In genomic region chr14:96039633-96040311, GRCh38 we compare ENCODE assay signal across 1 cellular context.
A peak's percentile ranks its signal among the peaks of the same experiment; 100 is the strongest.
TF ChIP-seq lines count a peak whose summit lies in the region.

No MANE protein-coding gene starts in this region.

TF ChIP-seq in HepG2, 621 proteins besides CTCF, POLR2A, EP300 and RAD21 (continued from another document and continues in another):
- TF ChIP-seq PCBP1 (IDR thresholded peaks at IDR 0.05; ENCODE audit: borderline replicate concordance, low read depth, low read length) (0 out of 2 replicates have a peak, but pooled peaks have one; percentile 33), SRSF4 (IDR thresholded peaks at IDR 0.05; ENCODE audit: low read depth, low read length, poor library complexity, severe bottlenecking) (no peak), PTBP1 (IDR thresholded peaks at IDR 0.05; ENCODE audit: low read depth, low read length, poor library complexity, severe bottlenecking) (no peak), ZNF777 (CRISPR knock-in tag; IDR thresholded peaks at IDR 0.05) (0 out of 2 replicates have a peak, but pooled peaks have one; percentile 12), SMAD9 (CRISPR knock-in tag; IDR thresholded peaks at IDR 0.05) (no peak), SMARCC2 (IDR thresholded peaks at IDR 0.05) (no peak), NCOA2 (CRISPR knock-in tag; IDR thresholded peaks at IDR 0.05) (no peak), ZEB1 (IDR thresholded peaks at IDR 0.05; ENCODE audit: insufficient replicate concordance, low read depth) (no peak), ETV6 (CRISPR knock-in tag; conservative IDR thresholded peaks at IDR 0.05) (no peak), ZBTB21 (CRISPR knock-in tag; IDR thresholded peaks at IDR 0.05) (no peak), ZNF639 (CRISPR knock-in tag; conservative IDR thresholded peaks at IDR 0.05) (no peak), ESRRA (CRISPR knock-in tag; IDR thresholded peaks at IDR 0.05; ENCODE audit: low read depth) (no peak), IKZF4 (CRISPR knock-in tag; IDR thresholded peaks at IDR 0.05; ENCODE audit: borderline replicate concordance, low read depth, not compliant biosample characterization) (no peak), ZFY (CRISPR knock-in tag; IDR thresholded peaks at IDR 0.05) (no peak), TBX2 (CRISPR knock-in tag; IDR thresholded peaks at IDR 0.05; ENCODE audit: borderline replicate concordance) (no peak), ZNF460 (CRISPR knock-in tag; IDR thresholded peaks at IDR 0.05; ENCODE audit: borderline replicate concordance) (no peak)
- TF ChIP-seq, protein P1, sequence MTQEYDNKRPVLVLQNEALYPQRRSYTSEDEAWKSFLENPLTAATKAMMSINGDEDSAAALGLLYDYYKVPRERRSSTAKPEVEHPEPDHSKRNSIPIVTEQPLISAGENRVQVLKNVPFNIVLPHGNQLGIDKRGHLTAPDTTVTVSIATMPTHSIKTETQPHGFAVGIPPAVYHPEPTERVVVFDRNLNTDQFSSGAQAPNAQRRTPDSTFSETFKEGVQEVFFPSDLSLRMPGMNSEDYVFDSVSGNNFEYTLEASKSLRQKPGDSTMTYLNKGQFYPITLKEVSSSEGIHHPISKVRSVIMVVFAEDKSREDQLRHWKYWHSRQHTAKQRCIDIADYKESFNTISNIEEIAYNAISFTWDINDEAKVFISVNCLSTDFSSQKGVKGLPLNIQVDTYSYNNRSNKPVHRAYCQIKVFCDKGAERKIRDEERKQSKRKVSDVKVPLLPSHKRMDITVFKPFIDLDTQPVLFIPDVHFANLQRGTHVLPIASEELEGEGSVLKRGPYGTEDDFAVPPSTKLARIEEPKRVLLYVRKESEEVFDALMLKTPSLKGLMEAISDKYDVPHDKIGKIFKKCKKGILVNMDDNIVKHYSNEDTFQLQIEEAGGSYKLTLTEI (CRISPR knock-in tag; conservative IDR thresholded peaks at IDR 0.05): no peak
- TF ChIP-seq, protein P2, sequence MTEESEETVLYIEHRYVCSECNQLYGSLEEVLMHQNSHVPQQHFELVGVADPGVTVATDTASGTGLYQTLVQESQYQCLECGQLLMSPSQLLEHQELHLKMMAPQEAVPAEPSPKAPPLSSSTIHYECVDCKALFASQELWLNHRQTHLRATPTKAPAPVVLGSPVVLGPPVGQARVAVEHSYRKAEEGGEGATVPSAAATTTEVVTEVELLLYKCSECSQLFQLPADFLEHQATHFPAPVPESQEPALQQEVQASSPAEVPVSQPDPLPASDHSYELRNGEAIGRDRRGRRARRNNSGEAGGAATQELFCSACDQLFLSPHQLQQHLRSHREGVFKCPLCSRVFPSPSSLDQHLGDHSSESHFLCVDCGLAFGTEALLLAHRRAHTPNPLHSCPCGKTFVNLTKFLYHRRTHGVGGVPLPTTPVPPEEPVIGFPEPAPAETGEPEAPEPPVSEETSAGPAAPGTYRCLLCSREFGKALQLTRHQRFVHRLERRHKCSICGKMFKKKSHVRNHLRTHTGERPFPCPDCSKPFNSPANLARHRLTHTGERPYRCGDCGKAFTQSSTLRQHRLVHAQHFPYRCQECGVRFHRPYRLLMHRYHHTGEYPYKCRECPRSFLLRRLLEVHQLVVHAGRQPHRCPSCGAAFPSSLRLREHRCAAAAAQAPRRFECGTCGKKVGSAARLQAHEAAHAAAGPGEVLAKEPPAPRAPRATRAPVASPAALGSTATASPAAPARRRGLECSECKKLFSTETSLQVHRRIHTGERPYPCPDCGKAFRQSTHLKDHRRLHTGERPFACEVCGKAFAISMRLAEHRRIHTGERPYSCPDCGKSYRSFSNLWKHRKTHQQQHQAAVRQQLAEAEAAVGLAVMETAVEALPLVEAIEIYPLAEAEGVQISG (CRISPR knock-in tag; IDR thresholded peaks at IDR 0.05): peak; percentile 19; the same call in 1 of the 2 replicates
- TF ChIP-seq, protein P3, sequence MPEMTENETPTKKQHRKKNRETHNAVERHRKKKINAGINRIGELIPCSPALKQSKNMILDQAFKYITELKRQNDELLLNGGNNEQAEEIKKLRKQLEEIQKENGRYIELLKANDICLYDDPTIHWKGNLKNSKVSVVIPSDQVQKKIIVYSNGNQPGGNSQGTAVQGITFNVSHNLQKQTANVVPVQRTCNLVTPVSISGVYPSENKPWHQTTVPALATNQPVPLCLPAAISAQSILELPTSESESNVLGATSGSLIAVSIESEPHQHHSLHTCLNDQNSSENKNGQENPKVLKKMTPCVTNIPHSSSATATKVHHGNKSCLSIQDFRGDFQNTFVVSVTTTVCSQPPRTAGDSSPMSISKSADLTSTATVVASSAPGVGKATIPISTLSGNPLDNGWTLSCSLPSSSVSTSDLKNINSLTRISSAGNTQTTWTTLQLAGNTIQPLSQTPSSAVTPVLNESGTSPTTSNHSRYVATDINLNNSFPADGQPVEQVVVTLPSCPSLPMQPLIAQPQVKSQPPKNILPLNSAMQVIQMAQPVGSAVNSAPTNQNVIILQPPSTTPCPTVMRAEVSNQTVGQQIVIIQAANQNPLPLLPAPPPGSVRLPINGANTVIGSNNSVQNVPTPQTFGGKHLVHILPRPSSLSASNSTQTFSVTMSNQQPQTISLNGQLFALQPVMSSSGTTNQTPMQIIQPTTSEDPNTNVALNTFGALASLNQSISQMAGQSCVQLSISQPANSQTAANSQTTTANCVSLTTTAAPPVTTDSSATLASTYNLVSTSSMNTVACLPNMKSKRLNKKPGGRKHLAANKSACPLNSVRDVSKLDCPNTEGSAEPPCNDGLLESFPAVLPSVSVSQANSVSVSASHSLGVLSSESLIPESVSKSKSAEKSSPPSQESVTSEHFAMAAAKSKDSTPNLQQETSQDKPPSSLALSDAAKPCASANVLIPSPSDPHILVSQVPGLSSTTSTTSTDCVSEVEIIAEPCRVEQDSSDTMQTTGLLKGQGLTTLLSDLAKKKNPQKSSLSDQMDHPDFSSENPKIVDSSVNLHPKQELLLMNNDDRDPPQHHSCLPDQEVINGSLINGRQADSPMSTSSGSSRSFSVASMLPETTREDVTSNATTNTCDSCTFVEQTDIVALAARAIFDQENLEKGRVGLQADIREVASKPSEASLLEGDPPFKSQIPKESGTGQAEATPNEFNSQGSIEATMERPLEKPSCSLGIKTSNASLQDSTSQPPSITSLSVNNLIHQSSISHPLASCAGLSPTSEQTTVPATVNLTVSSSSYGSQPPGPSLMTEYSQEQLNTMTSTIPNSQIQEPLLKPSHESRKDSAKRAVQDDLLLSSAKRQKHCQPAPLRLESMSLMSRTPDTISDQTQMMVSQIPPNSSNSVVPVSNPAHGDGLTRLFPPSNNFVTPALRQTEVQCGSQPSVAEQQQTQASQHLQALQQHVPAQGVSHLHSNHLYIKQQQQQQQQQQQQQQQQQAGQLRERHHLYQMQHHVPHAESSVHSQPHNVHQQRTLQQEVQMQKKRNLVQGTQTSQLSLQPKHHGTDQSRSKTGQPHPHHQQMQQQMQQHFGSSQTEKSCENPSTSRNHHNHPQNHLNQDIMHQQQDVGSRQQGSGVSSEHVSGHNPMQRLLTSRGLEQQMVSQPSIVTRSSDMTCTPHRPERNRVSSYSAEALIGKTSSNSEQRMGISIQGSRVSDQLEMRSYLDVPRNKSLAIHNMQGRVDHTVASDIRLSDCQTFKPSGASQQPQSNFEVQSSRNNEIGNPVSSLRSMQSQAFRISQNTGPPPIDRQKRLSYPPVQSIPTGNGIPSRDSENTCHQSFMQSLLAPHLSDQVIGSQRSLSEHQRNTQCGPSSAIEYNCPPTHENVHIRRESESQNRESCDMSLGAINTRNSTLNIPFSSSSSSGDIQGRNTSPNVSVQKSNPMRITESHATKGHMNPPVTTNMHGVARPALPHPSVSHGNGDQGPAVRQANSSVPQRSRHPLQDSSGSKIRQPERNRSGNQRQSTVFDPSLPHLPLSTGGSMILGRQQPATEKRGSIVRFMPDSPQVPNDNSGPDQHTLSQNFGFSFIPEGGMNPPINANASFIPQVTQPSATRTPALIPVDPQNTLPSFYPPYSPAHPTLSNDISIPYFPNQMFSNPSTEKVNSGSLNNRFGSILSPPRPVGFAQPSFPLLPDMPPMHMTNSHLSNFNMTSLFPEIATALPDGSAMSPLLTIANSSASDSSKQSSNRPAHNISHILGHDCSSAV (CRISPR knock-in tag; IDR thresholded peaks at IDR 0.05; ENCODE audit: borderline replicate concordance): no peak
- TF ChIP-seq, protein P4, sequence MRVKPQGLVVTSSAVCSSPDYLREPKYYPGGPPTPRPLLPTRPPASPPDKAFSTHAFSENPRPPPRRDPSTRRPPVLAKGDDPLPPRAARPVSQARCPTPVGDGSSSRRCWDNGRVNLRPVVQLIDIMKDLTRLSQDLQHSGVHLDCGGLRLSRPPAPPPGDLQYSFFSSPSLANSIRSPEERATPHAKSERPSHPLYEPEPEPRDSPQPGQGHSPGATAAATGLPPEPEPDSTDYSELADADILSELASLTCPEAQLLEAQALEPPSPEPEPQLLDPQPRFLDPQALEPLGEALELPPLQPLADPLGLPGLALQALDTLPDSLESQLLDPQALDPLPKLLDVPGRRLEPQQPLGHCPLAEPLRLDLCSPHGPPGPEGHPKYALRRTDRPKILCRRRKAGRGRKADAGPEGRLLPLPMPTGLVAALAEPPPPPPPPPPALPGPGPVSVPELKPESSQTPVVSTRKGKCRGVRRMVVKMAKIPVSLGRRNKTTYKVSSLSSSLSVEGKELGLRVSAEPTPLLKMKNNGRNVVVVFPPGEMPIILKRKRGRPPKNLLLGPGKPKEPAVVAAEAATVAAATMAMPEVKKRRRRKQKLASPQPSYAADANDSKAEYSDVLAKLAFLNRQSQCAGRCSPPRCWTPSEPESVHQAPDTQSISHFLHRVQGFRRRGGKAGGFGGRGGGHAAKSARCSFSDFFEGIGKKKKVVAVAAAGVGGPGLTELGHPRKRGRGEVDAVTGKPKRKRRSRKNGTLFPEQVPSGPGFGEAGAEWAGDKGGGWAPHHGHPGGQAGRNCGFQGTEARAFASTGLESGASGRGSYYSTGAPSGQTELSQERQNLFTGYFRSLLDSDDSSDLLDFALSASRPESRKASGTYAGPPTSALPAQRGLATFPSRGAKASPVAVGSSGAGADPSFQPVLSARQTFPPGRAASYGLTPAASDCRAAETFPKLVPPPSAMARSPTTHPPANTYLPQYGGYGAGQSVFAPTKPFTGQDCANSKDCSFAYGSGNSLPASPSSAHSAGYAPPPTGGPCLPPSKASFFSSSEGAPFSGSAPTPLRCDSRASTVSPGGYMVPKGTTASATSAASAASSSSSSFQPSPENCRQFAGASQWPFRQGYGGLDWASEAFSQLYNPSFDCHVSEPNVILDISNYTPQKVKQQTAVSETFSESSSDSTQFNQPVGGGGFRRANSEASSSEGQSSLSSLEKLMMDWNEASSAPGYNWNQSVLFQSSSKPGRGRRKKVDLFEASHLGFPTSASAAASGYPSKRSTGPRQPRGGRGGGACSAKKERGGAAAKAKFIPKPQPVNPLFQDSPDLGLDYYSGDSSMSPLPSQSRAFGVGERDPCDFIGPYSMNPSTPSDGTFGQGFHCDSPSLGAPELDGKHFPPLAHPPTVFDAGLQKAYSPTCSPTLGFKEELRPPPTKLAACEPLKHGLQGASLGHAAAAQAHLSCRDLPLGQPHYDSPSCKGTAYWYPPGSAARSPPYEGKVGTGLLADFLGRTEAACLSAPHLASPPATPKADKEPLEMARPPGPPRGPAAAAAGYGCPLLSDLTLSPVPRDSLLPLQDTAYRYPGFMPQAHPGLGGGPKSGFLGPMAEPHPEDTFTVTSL (CRISPR knock-in tag; IDR thresholded peaks at IDR 0.05; ENCODE audit: borderline replicate concordance): no peak
- TF ChIP-seq, protein P5, sequence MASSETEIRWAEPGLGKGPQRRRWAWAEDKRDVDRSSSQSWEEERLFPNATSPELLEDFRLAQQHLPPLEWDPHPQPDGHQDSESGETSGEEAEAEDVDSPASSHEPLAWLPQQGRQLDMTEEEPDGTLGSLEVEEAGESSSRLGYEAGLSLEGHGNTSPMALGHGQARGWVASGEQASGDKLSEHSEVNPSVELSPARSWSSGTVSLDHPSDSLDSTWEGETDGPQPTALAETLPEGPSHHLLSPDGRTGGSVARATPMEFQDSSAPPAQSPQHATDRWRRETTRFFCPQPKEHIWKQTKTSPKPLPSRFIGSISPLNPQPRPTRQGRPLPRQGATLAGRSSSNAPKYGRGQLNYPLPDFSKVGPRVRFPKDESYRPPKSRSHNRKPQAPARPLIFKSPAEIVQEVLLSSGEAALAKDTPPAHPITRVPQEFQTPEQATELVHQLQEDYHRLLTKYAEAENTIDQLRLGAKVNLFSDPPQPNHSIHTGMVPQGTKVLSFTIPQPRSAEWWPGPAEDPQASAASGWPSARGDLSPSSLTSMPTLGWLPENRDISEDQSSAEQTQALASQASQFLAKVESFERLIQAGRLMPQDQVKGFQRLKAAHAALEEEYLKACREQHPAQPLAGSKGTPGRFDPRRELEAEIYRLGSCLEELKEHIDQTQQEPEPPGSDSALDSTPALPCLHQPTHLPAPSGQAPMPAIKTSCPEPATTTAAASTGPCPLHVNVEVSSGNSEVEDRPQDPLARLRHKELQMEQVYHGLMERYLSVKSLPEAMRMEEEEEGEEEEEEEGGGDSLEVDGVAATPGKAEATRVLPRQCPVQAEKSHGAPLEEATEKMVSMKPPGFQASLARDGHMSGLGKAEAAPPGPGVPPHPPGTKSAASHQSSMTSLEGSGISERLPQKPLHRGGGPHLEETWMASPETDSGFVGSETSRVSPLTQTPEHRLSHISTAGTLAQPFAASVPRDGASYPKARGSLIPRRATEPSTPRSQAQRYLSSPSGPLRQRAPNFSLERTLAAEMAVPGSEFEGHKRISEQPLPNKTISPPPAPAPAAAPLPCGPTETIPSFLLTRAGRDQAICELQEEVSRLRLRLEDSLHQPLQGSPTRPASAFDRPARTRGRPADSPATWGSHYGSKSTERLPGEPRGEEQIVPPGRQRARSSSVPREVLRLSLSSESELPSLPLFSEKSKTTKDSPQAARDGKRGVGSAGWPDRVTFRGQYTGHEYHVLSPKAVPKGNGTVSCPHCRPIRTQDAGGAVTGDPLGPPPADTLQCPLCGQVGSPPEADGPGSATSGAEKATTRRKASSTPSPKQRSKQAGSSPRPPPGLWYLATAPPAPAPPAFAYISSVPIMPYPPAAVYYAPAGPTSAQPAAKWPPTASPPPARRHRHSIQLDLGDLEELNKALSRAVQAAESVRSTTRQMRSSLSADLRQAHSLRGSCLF (CRISPR knock-in tag; IDR thresholded peaks at IDR 0.05; ENCODE audit: borderline replicate concordance): no peak
